In genomic region chr12:29149691-29150382, GRCh38 we compare ENCODE assay signal across 7 cellular contexts. TPM values are rescaled to one million over a fixed set of nuclear protein-coding genes. Genes with fewer than 3 reads are reported as not detected.
DNase-seq lines count a peak whose midpoint lies in the region; ATAC-seq, FAIRE-seq and TF ChIP-seq lines count a peak whose summit lies in the region.

No MANE protein-coding gene starts in this region.

- DNase-seq in NB4 (ENCODE audit: low read depth): no peak
- DNase-seq in astrocyte (ENCODE audit: low read depth): no peak
- peak; percentile 35 for DNase-seq in iPS-NIHi7 (ENCODE audit: extremely low spot score)
- peak; percentile 8 to 16 for DNase-seq in stimulated activated naive CD8-positive, alpha-beta T cell treated with anti-CD3 and anti-CD28 coated beads, Interleukin-15, amount 100 ng/mL, for 72 hours
- no peak for DNase-seq in DMS153 (lab: John Stamatoyannopoulos, UW)

- peak overlapping the region; percentile 95 for H3K9ac ChIP-seq in astrocyte (ENCODE audit: low read length)

- H3K27ac ChIP-seq in astrocyte (ENCODE audit: low read depth, low read length): peak overlapping the region; percentile 86

- no peak for TF ChIP-seq POLR2A in NB4 (IDR thresholded peaks at IDR 0.05; ENCODE audit: extremely low read depth, insufficient read length)

- peak overlapping the region; percentile 47 for H3K4me3 Mint-ChIP-seq in astrocyte (ENCODE audit: unreplicated experiment)
- H3K4me3 Mint-ChIP-seq in stimulated activated naive CD8-positive, alpha-beta T cell treated with anti-CD3 and anti-CD28 coated beads, Interleukin-15, amount 100 ng/mL, for 72 hours: peak overlapping the region; percentile 93 to 94

- H3K36me3 ChIP-seq in astrocyte (ENCODE audit: insufficient read depth, low read length): no peaks in the 10 kb centered on the region

- H3K36me3 Mint-ChIP-seq in astrocyte (ENCODE audit: low read depth, unreplicated experiment): no peaks in the 10 kb centered on the region

- FAIRE-seq in astrocyte (lab: Jason Lieb, UNC): no peak

- no peaks in the 10 kb centered on the region for H3K9me3 ChIP-seq in astrocyte (ENCODE audit: insufficient read depth, low read depth, low read length)

- H3K4me3 ChIP-seq in NB4 (ENCODE audit: low read depth, low read length) (peak overlapping the region; percentile 84), astrocyte (ENCODE audit: insufficient read depth, low read depth, low read length) (peak overlapping the region; percentile 84)

- no peak overlapping the region for H3K27ac Mint-ChIP-seq in astrocyte (ENCODE audit: unreplicated experiment)
- H3K27ac Mint-ChIP-seq in stimulated activated naive CD8-positive, alpha-beta T cell treated with anti-CD3 and anti-CD28 coated beads, Interleukin-15, amount 100 ng/mL, for 72 hours: peak overlapping the region in 1 of 2 donors; percentile 84

- peaks cover 11% of the 10 kb centered on the region for H3K27me3 Mint-ChIP-seq in astrocyte (ENCODE audit: low read depth, unreplicated experiment)
- H3K27me3 Mint-ChIP-seq in stimulated activated naive CD8-positive, alpha-beta T cell treated with anti-CD3 and anti-CD28 coated beads, Interleukin-15, amount 100 ng/mL, for 72 hours: peaks cover 35% of the 10 kb centered on the region

- H3K79me2 ChIP-seq in astrocyte (ENCODE audit: insufficient read depth, low read length): peaks cover 23% of the 10 kb centered on the region

- H2AFZ ChIP-seq in astrocyte (ENCODE audit: low read depth, low read length): peak overlapping the region; percentile 94

- H3K4me1 Mint-ChIP-seq in astrocyte (ENCODE audit: low read depth, unreplicated experiment): no peaks in the 10 kb centered on the region
- peaks cover 20% of the 10 kb centered on the region for H3K4me1 Mint-ChIP-seq in stimulated activated naive CD8-positive, alpha-beta T cell treated with anti-CD3 and anti-CD28 coated beads, Interleukin-15, amount 100 ng/mL, for 72 hours

- peak; percentile 13 for ATAC-seq in GM18909 (IDR thresholded peaks at IDR 0.05; ENCODE audit: poor library complexity, unreplicated experiment)
- ATAC-seq in stimulated activated naive CD8-positive, alpha-beta T cell treated with anti-CD3 and anti-CD28 coated beads, Interleukin-15, amount 100 ng/mL, for 72 hours: peak; percentile 65
- no peak for ATAC-seq in GM21717 (IDR thresholded peaks at IDR 0.05; ENCODE audit: unreplicated experiment)

- peak overlapping the region; percentile 96 for H3K4me2 ChIP-seq in astrocyte (ENCODE audit: low read length)

- no peaks in the 10 kb centered on the region for H4K20me1 ChIP-seq in astrocyte (ENCODE audit: insufficient read depth, low read length)

- no peaks in the 10 kb centered on the region for H3K27me3 ChIP-seq in astrocyte (ENCODE audit: insufficient read depth, low read length)

- H3K9me3 Mint-ChIP-seq in astrocyte (ENCODE audit: unreplicated experiment): no peaks in the 10 kb centered on the region
- H3K9me3 Mint-ChIP-seq in stimulated activated naive CD8-positive, alpha-beta T cell treated with anti-CD3 and anti-CD28 coated beads, Interleukin-15, amount 100 ng/mL, for 72 hours: no peaks in the 10 kb centered on the region

- H3K4me1 ChIP-seq in astrocyte (ENCODE audit: insufficient read depth, low read length): peaks cover 11% of the 10 kb centered on the region

- TF ChIP-seq CTCF in NB4 (IDR thresholded peaks at IDR 0.05; ENCODE audit: low read depth, low read length) (no peak), astrocyte (IDR thresholded peaks at IDR 0.05; ENCODE audit: insufficient read depth, low read depth, low read length) (no peak)

RNA-seq across cellular contexts. Expression of gene FAR2, which starts 0.8 kb away (rescaled TPM):
- 3.3 and 3.9 TPM in 2 replicates for total RNA-seq in astrocyte

Comparison
In these comparisons a context has a peak if more than half of its experiments do, and no peak if none do; other contexts are left out.
1. DNase-seq: peak in iPS-NIHi7 (single experiment) and stimulated activated naive CD8-positive, alpha-beta T cell treated with anti-CD3 and anti-CD28 coated beads, Interleukin-15, amount 100 ng/mL, for 72 hours (2 of 2); none in NB4 (single experiment), astrocyte (single experiment) and DMS153 (single experiment).